In the genomic region with DNA sequence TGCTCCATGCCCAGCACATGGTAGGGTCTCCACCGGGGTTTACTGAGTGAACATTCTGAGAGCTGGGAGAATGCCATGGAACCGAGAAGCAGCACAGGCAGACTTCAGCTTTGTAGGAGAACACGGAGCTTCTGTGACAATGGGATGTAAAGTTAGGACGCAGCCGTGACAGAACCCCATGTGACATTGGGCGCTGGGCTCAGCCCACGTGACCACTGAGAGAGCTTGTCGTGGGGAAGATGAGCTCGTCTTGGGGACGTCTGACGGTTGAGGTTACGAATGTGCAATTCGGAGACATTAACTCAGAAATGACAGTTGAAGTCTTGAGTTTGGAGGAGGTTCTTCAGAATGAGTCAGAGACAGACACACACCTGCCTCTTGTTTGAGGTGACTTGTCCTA, we compare ENCODE assay signal across 1 cellular context.
TF ChIP-seq lines count a peak whose summit lies in the region.

No MANE protein-coding gene starts in this region.

TF ChIP-seq in WTC11, 78 proteins besides CTCF, POLR2A, EP300 and RAD21:
- TF ChIP-seq ZNF263 (CRISPR knock-in tag; IDR thresholded peaks at IDR 0.05; ENCODE audit: low read depth) (no peak), PRRX2 (CRISPR knock-in tag; IDR thresholded peaks at IDR 0.05) (no peak), RORB (CRISPR knock-in tag; IDR thresholded peaks at IDR 0.05) (no peak), CDX4 (CRISPR knock-in tag; IDR thresholded peaks at IDR 0.05; ENCODE audit: borderline replicate concordance) (no peak), ZNF532 (CRISPR knock-in tag; IDR thresholded peaks at IDR 0.05; ENCODE audit: borderline replicate concordance) (no peak), EMX1 (CRISPR knock-in tag; IDR thresholded peaks at IDR 0.05) (no peak), ATF1 (CRISPR knock-in tag; IDR thresholded peaks at IDR 0.05) (no peak), AFF4 (CRISPR knock-in tag; IDR thresholded peaks at IDR 0.05; ENCODE audit: borderline replicate concordance) (no peak), NFE2L1 (CRISPR knock-in tag; IDR thresholded peaks at IDR 0.05) (no peak), ETV6 (CRISPR knock-in tag; IDR thresholded peaks at IDR 0.05) (no peak), SP1 (CRISPR knock-in tag; conservative IDR thresholded peaks at IDR 0.05) (no peak), SMAD3 (CRISPR knock-in tag; IDR thresholded peaks at IDR 0.05; ENCODE audit: borderline replicate concordance) (no peak), GABPB1 (CRISPR knock-in tag; IDR thresholded peaks at IDR 0.05) (no peak), SMAD4 (CRISPR knock-in tag; IDR thresholded peaks at IDR 0.05) (no peak)
- TF ChIP-seq, protein P1, sequence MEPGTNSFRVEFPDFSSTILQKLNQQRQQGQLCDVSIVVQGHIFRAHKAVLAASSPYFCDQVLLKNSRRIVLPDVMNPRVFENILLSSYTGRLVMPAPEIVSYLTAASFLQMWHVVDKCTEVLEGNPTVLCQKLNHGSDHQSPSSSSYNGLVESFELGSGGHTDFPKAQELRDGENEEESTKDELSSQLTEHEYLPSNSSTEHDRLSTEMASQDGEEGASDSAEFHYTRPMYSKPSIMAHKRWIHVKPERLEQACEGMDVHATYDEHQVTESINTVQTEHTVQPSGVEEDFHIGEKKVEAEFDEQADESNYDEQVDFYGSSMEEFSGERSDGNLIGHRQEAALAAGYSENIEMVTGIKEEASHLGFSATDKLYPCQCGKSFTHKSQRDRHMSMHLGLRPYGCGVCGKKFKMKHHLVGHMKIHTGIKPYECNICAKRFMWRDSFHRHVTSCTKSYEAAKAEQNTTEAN (CRISPR knock-in tag; IDR thresholded peaks at IDR 0.05), result no peak
- TF ChIP-seq, protein P2, sequence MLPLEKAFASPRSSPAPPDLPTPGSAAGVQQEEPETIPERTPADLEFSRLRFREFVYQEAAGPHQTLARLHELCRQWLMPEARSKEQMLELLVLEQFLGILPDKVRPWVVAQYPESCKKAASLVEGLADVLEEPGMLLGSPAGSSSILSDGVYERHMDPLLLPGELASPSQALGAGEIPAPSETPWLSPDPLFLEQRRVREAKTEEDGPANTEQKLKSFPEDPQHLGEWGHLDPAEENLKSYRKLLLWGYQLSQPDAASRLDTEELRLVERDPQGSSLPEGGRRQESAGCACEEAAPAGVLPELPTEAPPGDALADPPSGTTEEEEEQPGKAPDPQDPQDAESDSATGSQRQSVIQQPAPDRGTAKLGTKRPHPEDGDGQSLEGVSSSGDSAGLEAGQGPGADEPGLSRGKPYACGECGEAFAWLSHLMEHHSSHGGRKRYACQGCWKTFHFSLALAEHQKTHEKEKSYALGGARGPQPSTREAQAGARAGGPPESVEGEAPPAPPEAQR (CRISPR knock-in tag; IDR thresholded peaks at IDR 0.05), result no peak
- TF ChIP-seq, protein P3, sequence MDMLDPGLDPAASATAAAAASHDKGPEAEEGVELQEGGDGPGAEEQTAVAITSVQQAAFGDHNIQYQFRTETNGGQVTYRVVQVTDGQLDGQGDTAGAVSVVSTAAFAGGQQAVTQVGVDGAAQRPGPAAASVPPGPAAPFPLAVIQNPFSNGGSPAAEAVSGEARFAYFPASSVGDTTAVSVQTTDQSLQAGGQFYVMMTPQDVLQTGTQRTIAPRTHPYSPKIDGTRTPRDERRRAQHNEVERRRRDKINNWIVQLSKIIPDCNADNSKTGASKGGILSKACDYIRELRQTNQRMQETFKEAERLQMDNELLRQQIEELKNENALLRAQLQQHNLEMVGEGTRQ (CRISPR knock-in tag; IDR thresholded peaks at IDR 0.05), result no peak
- TF ChIP-seq, protein P4, sequence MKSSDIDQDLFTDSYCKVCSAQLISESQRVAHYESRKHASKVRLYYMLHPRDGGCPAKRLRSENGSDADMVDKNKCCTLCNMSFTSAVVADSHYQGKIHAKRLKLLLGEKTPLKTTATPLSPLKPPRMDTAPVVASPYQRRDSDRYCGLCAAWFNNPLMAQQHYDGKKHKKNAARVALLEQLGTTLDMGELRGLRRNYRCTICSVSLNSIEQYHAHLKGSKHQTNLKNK (CRISPR knock-in tag; IDR thresholded peaks at IDR 0.05), result no peak
- TF ChIP-seq, protein P5, sequence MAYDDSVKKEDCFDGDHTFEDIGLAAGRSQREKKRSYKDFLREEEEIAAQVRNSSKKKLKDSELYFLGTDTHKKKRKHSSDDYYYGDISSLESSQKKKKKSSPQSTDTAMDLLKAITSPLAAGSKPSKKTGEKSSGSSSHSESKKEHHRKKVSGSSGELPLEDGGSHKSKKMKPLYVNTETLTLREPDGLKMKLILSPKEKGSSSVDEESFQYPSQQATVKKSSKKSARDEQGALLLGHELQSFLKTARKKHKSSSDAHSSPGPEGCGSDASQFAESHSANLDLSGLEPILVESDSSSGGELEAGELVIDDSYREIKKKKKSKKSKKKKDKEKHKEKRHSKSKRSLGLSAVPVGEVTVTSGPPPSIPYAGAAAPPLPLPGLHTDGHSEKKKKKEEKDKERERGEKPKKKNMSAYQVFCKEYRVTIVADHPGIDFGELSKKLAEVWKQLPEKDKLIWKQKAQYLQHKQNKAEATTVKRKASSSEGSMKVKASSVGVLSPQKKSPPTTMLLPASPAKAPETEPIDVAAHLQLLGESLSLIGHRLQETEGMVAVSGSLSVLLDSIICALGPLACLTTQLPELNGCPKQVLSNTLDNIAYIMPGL (CRISPR knock-in tag; IDR thresholded peaks at IDR 0.05), result no peak
